Comparison of ENCODE assay signal across 1 cellular context in the genomic region with DNA sequence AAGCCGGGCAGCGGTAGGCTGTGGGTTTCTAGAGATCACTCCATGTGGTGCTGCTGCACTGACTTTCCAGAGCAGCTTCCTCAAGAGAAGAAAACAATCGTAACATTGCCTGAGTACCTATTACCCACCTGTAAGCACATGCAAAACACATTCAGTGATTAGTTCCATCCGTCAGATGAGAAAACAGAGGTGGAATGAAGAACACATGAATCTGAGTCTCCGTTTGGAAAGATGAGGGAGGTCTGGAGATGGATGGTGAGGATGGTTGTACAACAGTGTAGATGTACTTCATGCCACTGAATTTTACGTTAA.
TF ChIP-seq lines count a peak whose summit lies in the region.

No MANE protein-coding gene starts in this region.

TF ChIP-seq in H1, 55 proteins besides CTCF, POLR2A, EP300 and RAD21:
- TF ChIP-seq SP4 (IDR thresholded peaks at IDR 0.05; ENCODE audit: low read length) (no peak), RBBP5 (IDR thresholded peaks at IDR 0.05; ENCODE audit: borderline replicate concordance, low read depth, low read length) (no peak), HDAC2 (IDR thresholded peaks at IDR 0.05; ENCODE audit: borderline replicate concordance in 1 of 2, low read depth in 2 of 2, low read length in 2 of 2) (no peak), TAF1 (IDR thresholded peaks at IDR 0.05; ENCODE audit: low read depth, low read length) (no peak), KDM5A (IDR thresholded peaks at IDR 0.05; ENCODE audit: low read length) (no peak), CEBPB (IDR thresholded peaks at IDR 0.05; ENCODE audit: low read depth, low read length) (no peak), MAFK (IDR thresholded peaks at IDR 0.05; ENCODE audit: low read depth, low read length) (no peak), BACH1 (IDR thresholded peaks at IDR 0.05; ENCODE audit: low read length) (no peak), JUN (IDR thresholded peaks at IDR 0.05; ENCODE audit: low read depth, low read length) (no peak), SUZ12 (IDR thresholded peaks at IDR 0.05; ENCODE audit: low read length) (no peak), SP2 (IDR thresholded peaks at IDR 0.05; ENCODE audit: low read length) (no peak), KDM4A (IDR thresholded peaks at IDR 0.05; ENCODE audit: low read depth, low read length, severe bottlenecking) (no peak), SIN3A (conservative IDR thresholded peaks at IDR 0.05 in 1 of 2, IDR thresholded peaks at IDR 0.05 in 1 of 2; ENCODE audit: low read depth in 1 of 2, low read length in 2 of 2) (no peak)
- TF ChIP-seq, protein P1, sequence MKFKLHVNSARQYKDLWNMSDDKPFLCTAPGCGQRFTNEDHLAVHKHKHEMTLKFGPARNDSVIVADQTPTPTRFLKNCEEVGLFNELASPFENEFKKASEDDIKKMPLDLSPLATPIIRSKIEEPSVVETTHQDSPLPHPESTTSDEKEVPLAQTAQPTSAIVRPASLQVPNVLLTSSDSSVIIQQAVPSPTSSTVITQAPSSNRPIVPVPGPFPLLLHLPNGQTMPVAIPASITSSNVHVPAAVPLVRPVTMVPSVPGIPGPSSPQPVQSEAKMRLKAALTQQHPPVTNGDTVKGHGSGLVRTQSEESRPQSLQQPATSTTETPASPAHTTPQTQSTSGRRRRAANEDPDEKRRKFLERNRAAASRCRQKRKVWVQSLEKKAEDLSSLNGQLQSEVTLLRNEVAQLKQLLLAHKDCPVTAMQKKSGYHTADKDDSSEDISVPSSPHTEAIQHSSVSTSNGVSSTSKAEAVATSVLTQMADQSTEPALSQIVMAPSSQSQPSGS (IDR thresholded peaks at IDR 0.05; ENCODE audit: low read length) = no peak
- TF ChIP-seq, protein P2, sequence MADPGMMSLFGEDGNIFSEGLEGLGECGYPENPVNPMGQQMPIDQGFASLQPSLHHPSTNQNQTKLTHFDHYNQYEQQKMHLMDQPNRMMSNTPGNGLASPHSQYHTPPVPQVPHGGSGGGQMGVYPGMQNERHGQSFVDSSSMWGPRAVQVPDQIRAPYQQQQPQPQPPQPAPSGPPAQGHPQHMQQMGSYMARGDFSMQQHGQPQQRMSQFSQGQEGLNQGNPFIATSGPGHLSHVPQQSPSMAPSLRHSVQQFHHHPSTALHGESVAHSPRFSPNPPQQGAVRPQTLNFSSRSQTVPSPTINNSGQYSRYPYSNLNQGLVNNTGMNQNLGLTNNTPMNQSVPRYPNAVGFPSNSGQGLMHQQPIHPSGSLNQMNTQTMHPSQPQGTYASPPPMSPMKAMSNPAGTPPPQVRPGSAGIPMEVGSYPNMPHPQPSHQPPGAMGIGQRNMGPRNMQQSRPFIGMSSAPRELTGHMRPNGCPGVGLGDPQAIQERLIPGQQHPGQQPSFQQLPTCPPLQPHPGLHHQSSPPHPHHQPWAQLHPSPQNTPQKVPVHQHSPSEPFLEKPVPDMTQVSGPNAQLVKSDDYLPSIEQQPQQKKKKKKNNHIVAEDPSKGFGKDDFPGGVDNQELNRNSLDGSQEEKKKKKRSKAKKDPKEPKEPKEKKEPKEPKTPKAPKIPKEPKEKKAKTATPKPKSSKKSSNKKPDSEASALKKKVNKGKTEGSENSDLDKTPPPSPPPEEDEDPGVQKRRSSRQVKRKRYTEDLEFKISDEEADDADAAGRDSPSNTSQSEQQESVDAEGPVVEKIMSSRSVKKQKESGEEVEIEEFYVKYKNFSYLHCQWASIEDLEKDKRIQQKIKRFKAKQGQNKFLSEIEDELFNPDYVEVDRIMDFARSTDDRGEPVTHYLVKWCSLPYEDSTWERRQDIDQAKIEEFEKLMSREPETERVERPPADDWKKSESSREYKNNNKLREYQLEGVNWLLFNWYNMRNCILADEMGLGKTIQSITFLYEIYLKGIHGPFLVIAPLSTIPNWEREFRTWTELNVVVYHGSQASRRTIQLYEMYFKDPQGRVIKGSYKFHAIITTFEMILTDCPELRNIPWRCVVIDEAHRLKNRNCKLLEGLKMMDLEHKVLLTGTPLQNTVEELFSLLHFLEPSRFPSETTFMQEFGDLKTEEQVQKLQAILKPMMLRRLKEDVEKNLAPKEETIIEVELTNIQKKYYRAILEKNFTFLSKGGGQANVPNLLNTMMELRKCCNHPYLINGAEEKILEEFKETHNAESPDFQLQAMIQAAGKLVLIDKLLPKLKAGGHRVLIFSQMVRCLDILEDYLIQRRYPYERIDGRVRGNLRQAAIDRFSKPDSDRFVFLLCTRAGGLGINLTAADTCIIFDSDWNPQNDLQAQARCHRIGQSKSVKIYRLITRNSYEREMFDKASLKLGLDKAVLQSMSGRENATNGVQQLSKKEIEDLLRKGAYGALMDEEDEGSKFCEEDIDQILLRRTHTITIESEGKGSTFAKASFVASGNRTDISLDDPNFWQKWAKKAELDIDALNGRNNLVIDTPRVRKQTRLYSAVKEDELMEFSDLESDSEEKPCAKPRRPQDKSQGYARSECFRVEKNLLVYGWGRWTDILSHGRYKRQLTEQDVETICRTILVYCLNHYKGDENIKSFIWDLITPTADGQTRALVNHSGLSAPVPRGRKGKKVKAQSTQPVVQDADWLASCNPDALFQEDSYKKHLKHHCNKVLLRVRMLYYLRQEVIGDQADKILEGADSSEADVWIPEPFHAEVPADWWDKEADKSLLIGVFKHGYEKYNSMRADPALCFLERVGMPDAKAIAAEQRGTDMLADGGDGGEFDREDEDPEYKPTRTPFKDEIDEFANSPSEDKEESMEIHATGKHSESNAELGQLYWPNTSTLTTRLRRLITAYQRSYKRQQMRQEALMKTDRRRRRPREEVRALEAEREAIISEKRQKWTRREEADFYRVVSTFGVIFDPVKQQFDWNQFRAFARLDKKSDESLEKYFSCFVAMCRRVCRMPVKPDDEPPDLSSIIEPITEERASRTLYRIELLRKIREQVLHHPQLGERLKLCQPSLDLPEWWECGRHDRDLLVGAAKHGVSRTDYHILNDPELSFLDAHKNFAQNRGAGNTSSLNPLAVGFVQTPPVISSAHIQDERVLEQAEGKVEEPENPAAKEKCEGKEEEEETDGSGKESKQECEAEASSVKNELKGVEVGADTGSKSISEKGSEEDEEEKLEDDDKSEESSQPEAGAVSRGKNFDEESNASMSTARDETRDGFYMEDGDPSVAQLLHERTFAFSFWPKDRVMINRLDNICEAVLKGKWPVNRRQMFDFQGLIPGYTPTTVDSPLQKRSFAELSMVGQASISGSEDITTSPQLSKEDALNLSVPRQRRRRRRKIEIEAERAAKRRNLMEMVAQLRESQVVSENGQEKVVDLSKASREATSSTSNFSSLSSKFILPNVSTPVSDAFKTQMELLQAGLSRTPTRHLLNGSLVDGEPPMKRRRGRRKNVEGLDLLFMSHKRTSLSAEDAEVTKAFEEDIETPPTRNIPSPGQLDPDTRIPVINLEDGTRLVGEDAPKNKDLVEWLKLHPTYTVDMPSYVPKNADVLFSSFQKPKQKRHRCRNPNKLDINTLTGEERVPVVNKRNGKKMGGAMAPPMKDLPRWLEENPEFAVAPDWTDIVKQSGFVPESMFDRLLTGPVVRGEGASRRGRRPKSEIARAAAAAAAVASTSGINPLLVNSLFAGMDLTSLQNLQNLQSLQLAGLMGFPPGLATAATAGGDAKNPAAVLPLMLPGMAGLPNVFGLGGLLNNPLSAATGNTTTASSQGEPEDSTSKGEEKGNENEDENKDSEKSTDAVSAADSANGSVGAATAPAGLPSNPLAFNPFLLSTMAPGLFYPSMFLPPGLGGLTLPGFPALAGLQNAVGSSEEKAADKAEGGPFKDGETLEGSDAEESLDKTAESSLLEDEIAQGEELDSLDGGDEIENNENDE (IDR thresholded peaks at IDR 0.05; ENCODE audit: insufficient replicate concordance, low read length) = no peak
